24 cellular contexts compared by ENCODE assay signal in genomic region chr3:41293169-41293681, GRCh38.
"Had no signal": no experiment of that assay in that cellular context is flagged by ENCODE, and none has a peak within 500 bp of the region (broad histone marks: within the 10 kb centered on the region; RNA-seq: fewer than 3 reads in every experiment).

No MANE protein-coding gene starts in this region.

- H3K36me3 ChIP-seq: esophagus muscularis mucosa, gastroesophageal sphincter, heart left ventricle, left lung, lower lobe of right lung had no signal

- ATAC-seq: foreskin keratinocyte, gastroesophageal sphincter, heart left ventricle, left colon, left lung, left ventricle myocardium superior, lower lobe of right lung had no signal

- FAIRE-seq: colon, endothelial cell of umbilical vein, frontal cortex, kidney had no signal

- H3K4me2 ChIP-seq: hepatocyte had no signal

- DNase-seq: dermis blood vessel endothelial cell; dorsolateral prefrontal cortex; effector CD4-positive, alpha-beta T cell; effector memory CD4-positive, alpha-beta T cell; foreskin keratinocyte; heart left ventricle; hypothalamus; immature natural killer cell; islet precursor cell; kidney; kidney glomerular epithelial cell; left colon; left lung; left ventricle myocardium superior; lower lobe of right lung; mesenchymal stem cell; midbrain had no signal

- H3K79me2 ChIP-seq: hepatocyte had no signal

- H3K4me1 ChIP-seq: foreskin keratinocyte, gastroesophageal sphincter, heart left ventricle, left lung, lower lobe of right lung had no signal

- H2AFZ ChIP-seq: hepatocyte had no signal

- H3K27ac ChIP-seq: coronary artery, dorsolateral prefrontal cortex, esophagus muscularis mucosa, foreskin keratinocyte, gastroesophageal sphincter, heart left ventricle, hepatocyte, left lung, lower lobe of right lung had no signal

- H3K27me3 ChIP-seq: dorsolateral prefrontal cortex, esophagus muscularis mucosa, gastroesophageal sphincter, heart left ventricle, hepatocyte, left lung had no signal

- H3K9me3 ChIP-seq: esophagus muscularis mucosa, gastroesophageal sphincter, heart left ventricle, left lung, lower lobe of right lung had no signal

- H3K4me3 ChIP-seq: coronary artery, dorsolateral prefrontal cortex, esophagus muscularis mucosa, gastroesophageal sphincter, heart left ventricle, hepatocyte, left lung, lower lobe of right lung had no signal
